25 cellular contexts compared by ENCODE assay signal in the genomic region with DNA sequence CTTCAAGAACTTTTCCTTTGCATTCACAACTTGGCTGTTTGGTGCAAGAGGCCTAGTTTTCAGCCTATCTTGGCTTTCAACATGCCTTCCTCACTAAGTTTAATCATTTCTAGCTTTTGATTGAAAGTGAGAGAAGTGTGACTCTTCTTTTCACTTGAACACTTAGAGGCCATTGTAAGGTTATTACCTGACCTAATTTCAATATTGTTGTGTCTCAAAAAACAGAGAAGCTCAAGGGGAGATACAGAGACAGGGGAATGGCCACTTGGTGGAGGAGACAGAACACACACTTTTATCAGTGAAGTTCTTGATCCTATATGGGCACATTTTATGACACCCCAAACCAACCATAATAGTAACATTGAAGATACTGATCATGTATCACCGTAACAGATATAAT.
"Had no signal": no experiment of that assay in that cellular context is flagged by ENCODE, and none has a peak within 500 bp of the region (broad histone marks: within the 10 kb centered on the region; RNA-seq: fewer than 3 reads in every experiment).

No MANE protein-coding gene starts in this region.

- ATAC-seq: left cardiac atrium; left lobe of liver; lower lobe of right lung; naive thymus-derived CD8-positive, alpha-beta T cell; pancreas; right cardiac atrium; sciatic nerve; stimulated activated naive CD8-positive, alpha-beta T cell treated with anti-CD3 and anti-CD28 coated beads, Interleukin-15, amount 100 ng/mL, for 72 hours had no signal

- H3K27ac ChIP-seq: lower lobe of right lung, pancreas, prostate gland, skin epidermis, tibial nerve, uterus had no signal

- H3K4me3 ChIP-seq: lower lobe of right lung, pancreas, prostate gland, skin epidermis, tibial nerve, uterus had no signal

- H3K4me1 ChIP-seq: lower lobe of right lung, pancreas, prostate gland, tibial nerve, uterus had no signal

- H3K27me3 ChIP-seq: pancreas, tibial nerve, uterus had no signal

- H3K36me3 ChIP-seq: lower lobe of right lung, pancreas, prostate gland, tibial nerve, uterus had no signal

- H3K9me3 ChIP-seq: lower lobe of right lung, pancreas, prostate gland, uterus had no signal

- DNase-seq: kidney glomerular epithelial cell; left cardiac atrium; lower lobe of right lung; mammary epithelial cell; mesenchymal stem cell; naive thymus-derived CD8-positive, alpha-beta T cell; nucleus accumbens; pancreas; posterior cingulate gyrus; retina; right cardiac atrium; stimulated activated CD4-positive, alpha-beta T cell treated with anti-CD3 and anti-CD28 coated beads, Interleukin-12 subunit alpha, Interleukin-12 subunit beta, amount 100 ng/mL, for 4 hours; stimulated activated CD4-positive, alpha-beta T cell treated with anti-CD3 and anti-CD28 coated beads, Interleukin-15, amount 100 ng/mL, for 24 hours; stimulated activated CD4-positive, alpha-beta T cell treated with anti-CD3 and anti-CD28 coated beads, Interleukin-2, amount 100 ng/mL, for 24 hours; stimulated activated CD4-positive, alpha-beta T cell treated with anti-CD3 and anti-CD28 coated beads, Interleukin-4, amount 100 ng/mL, for 1 hour; stimulated activated naive CD4-positive, alpha-beta T cell treated with Interleukin-2 at 50 U/mL for 16 hours; stimulated activated naive CD8-positive, alpha-beta T cell treated with anti-CD3 and anti-CD28 coated beads, Interleukin-15, amount 100 ng/mL, for 72 hours; substantia nigra; uterus had no signal

- FAIRE-seq: keratinocyte, pancreas had no signal
